Comparison of ENCODE assay signal across 1 cellular context in genomic region chr7:7109934-7110333, GRCh38.
TF ChIP-seq lines count a peak whose summit lies in the region.

No MANE protein-coding gene starts in this region.

TF ChIP-seq in HepG2, 621 proteins besides CTCF, POLR2A, EP300 and RAD21 (continued from another document):
- no peak for TF ChIP-seq ZNF800 (CRISPR knock-in tag; IDR thresholded peaks at IDR 0.05)
- no peak for TF ChIP-seq GTF3A (CRISPR knock-in tag; conservative IDR thresholded peaks at IDR 0.05)
- TF ChIP-seq ZNF280B (CRISPR knock-in tag; IDR thresholded peaks at IDR 0.05; ENCODE audit: borderline replicate concordance), result no peak
- no peak for TF ChIP-seq MAF1 (CRISPR knock-in tag; IDR thresholded peaks at IDR 0.05; ENCODE audit: borderline replicate concordance)
- TF ChIP-seq CEBPB (IDR thresholded peaks at IDR 0.05; ENCODE audit: borderline replicate concordance, low read depth, low read length), result no peak
- peak; percentile 37; the same call in 1 of the 2 replicates for TF ChIP-seq NCOA2 (CRISPR knock-in tag; IDR thresholded peaks at IDR 0.05)
- no peak for TF ChIP-seq MXD4 (CRISPR knock-in tag; IDR thresholded peaks at IDR 0.05)
- TF ChIP-seq ZNF225 (CRISPR knock-in tag; IDR thresholded peaks at IDR 0.05), result no peak
- no peak for TF ChIP-seq SOX6 (IDR thresholded peaks at IDR 0.05)
- peak; percentile 60; the same call in 1 of the 2 replicates for TF ChIP-seq SOX6 (CRISPR knock-in tag; IDR thresholded peaks at IDR 0.05)
- TF ChIP-seq ZNF639 (CRISPR knock-in tag; conservative IDR thresholded peaks at IDR 0.05), result no peak
- TF ChIP-seq LBX2 (CRISPR knock-in tag; IDR thresholded peaks at IDR 0.05; ENCODE audit: borderline replicate concordance), result no peak
- TF ChIP-seq ZNF766 (CRISPR knock-in tag; IDR thresholded peaks at IDR 0.05; ENCODE audit: borderline replicate concordance), result no peak
- no peak for TF ChIP-seq ZBTB44 (CRISPR knock-in tag; IDR thresholded peaks at IDR 0.05)
- TF ChIP-seq ZSCAN31 (CRISPR knock-in tag; IDR thresholded peaks at IDR 0.05; ENCODE audit: low read depth), result no peak
- TF ChIP-seq ZNF7 (CRISPR knock-in tag; IDR thresholded peaks at IDR 0.05), result no peak
- TF ChIP-seq RNF2 (conservative IDR thresholded peaks at IDR 0.05; ENCODE audit: low read depth), result no peak
- TF ChIP-seq SOX13 (IDR thresholded peaks at IDR 0.05), result no peak
- peak in 1 of 2 experiments; percentile 63; a peak in 1 of 4 replicates for TF ChIP-seq SOX13 (CRISPR knock-in tag; conservative IDR thresholded peaks at IDR 0.05 in 1 of 2, IDR thresholded peaks at IDR 0.05 in 1 of 2)
- no peak for TF ChIP-seq TOE1 (CRISPR knock-in tag; IDR thresholded peaks at IDR 0.05)
- no peak for TF ChIP-seq ZBTB33 (CRISPR knock-in tag; IDR thresholded peaks at IDR 0.05)
- no peak for TF ChIP-seq PRPF4 (IDR thresholded peaks at IDR 0.05; ENCODE audit: low read depth, low read length, poor library complexity, severe bottlenecking)
- TF ChIP-seq ZNF496 (CRISPR knock-in tag; IDR thresholded peaks at IDR 0.05; ENCODE audit: insufficient replicate concordance), result no peak
- no peak for TF ChIP-seq PAWR (CRISPR knock-in tag; IDR thresholded peaks at IDR 0.05; ENCODE audit: borderline replicate concordance)
- TF ChIP-seq SNAPC4 (CRISPR knock-in tag; IDR thresholded peaks at IDR 0.05), result no peak
- no peak for TF ChIP-seq REXO4 (CRISPR knock-in tag; IDR thresholded peaks at IDR 0.05; ENCODE audit: borderline replicate concordance)
- TF ChIP-seq MEIS2 (CRISPR knock-in tag; IDR thresholded peaks at IDR 0.05), result no peak
- 0 out of 2 replicates have a peak, but pooled peaks have one; percentile 23 for TF ChIP-seq PAXIP1 (CRISPR knock-in tag; conservative IDR thresholded peaks at IDR 0.05)
- TF ChIP-seq FUBP1 (CRISPR knock-in tag; IDR thresholded peaks at IDR 0.05; ENCODE audit: borderline replicate concordance), result no peak
- TF ChIP-seq ZNF512B (CRISPR knock-in tag; IDR thresholded peaks at IDR 0.05; ENCODE audit: borderline replicate concordance), result no peak
- TF ChIP-seq SNAPC2 (CRISPR knock-in tag; IDR thresholded peaks at IDR 0.05), result no peak
- TF ChIP-seq ARNTL (CRISPR knock-in tag; IDR thresholded peaks at IDR 0.05), result no peak
- TF ChIP-seq RFXANK (CRISPR knock-in tag; IDR thresholded peaks at IDR 0.05), result no peak
- no peak for TF ChIP-seq SYNCRIP (IDR thresholded peaks at IDR 0.05; ENCODE audit: insufficient read depth, low read depth, low read length)
- TF ChIP-seq ZNF543 (CRISPR knock-in tag; IDR thresholded peaks at IDR 0.05), result no peak
- TF ChIP-seq ZNF331 (CRISPR knock-in tag; IDR thresholded peaks at IDR 0.05), result no peak
- TF ChIP-seq SP2 (CRISPR knock-in tag; IDR thresholded peaks at IDR 0.05), result no peak
- TF ChIP-seq BCL6 (CRISPR knock-in tag; IDR thresholded peaks at IDR 0.05), result peak; percentile 72
